ENCODE assay signal across 9 cellular contexts in genomic region chr1:201536542-201536941, GRCh38. TPM values are rescaled to one million over a fixed set of nuclear protein-coding genes. Genes with fewer than 3 reads are reported as not detected.
DNase-seq lines count a peak whose midpoint lies in the region; ATAC-seq, FAIRE-seq and TF ChIP-seq lines count a peak whose summit lies in the region.
"Had no signal": no experiment of that assay in that cellular context is flagged by ENCODE, and none has a peak within 500 bp of the region (broad histone marks: within the 10 kb centered on the region; RNA-seq: fewer than 3 reads in every experiment).

No MANE protein-coding gene starts in this region.

- no peak for TF ChIP-seq EP300 in transverse colon (IDR thresholded peaks at IDR 0.05; ENCODE audit: low read depth)

- H3K4me1 ChIP-seq in IMR-90 (ENCODE audit: control insufficient read depth, insufficient read depth, low read length) = peaks cover 29% of the 10 kb centered on the region
- H3K4me1 ChIP-seq in mammary epithelial cell (ENCODE audit: insufficient read depth, low read length) = peaks cover 40% of the 10 kb centered on the region
- peaks cover 24% of the 10 kb centered on the region for H3K4me1 ChIP-seq in keratinocyte (ENCODE audit: control insufficient read depth, extremely low read depth, insufficient read depth, low read length)
- H3K4me1 ChIP-seq in transverse colon = peaks cover 6 to 57% (median 30%) of the 10 kb centered on the region in 4 donors

- H3K79me2 ChIP-seq in mammary epithelial cell (ENCODE audit: insufficient read depth, low read length) (no peaks in the 10 kb centered on the region), keratinocyte (ENCODE audit: control insufficient read depth, insufficient read depth, low read length) (no peaks in the 10 kb centered on the region)

- peak overlapping the region; percentile 77 for H4K91ac ChIP-seq in IMR-90 (ENCODE audit: insufficient read depth, low read depth, low read length)

- H2BK15ac ChIP-seq in IMR-90 (ENCODE audit: low read depth, low read length) = peak overlapping the region; percentile 85; the same call in 1 of the 3 replicates

- no peaks in the 10 kb centered on the region for H3K27me3 ChIP-seq in IMR-90 (ENCODE audit: control insufficient read depth, insufficient read depth, low read length)
- H3K27me3 ChIP-seq in mammary epithelial cell (ENCODE audit: insufficient read depth, low read length) = no peaks in the 10 kb centered on the region
- H3K27me3 ChIP-seq in keratinocyte (ENCODE audit: control insufficient read depth, extremely low read depth, insufficient read depth, low read length) = peaks cover 20% of the 10 kb centered on the region
- peaks cover 29% of the 10 kb centered on the region for H3K27me3 ChIP-seq in transverse colon

- H3K27ac ChIP-seq in IMR-90 (ENCODE audit: insufficient read depth, low read length) (peak overlapping the region; percentile 38), mammary epithelial cell (ENCODE audit: insufficient read depth, low read depth, low read length) (no peak overlapping the region), keratinocyte (ENCODE audit: control insufficient read depth, insufficient read depth, low read length) (no peak overlapping the region), transverse colon (peak overlapping the region; percentile 79 to 89 (median 85))

- peak overlapping the region; percentile 9 to 78; a peak in 2 of 4 replicates for H4K8ac ChIP-seq in IMR-90 (ENCODE audit: low read depth in 2 of 2, low read length in 2 of 2)

- H3K4me3 ChIP-seq in IMR-90 (ENCODE audit: insufficient read depth, low read depth, low read length) = peak overlapping the region; percentile 34; the same call in 1 of the 2 replicates
- H3K4me3 ChIP-seq in mammary epithelial cell (replicated peaks in 1 of 3; ENCODE audit: insufficient read depth in 1 of 3, low read depth in 2 of 3, low read length in 3 of 3) = no peak overlapping the region
- no peak overlapping the region for H3K4me3 ChIP-seq in keratinocyte (ENCODE audit: control insufficient read depth in 2 of 3, extremely low read depth in 1 of 3, insufficient read depth in 2 of 3, low read depth in 1 of 3, low read length in 3 of 3)
- H3K4me3 ChIP-seq in transverse colon = no peak overlapping the region

- peaks cover 2 to 51% of the 10 kb centered on the region in 2 experiments; a peak in 2 of 4 replicates for H3K79me1 ChIP-seq in IMR-90 (ENCODE audit: low read depth in 1 of 2, low read length in 2 of 2)

- H3K4me2 ChIP-seq in IMR-90 (ENCODE audit: low read depth, low read length) (peak overlapping the region; percentile 93), mammary epithelial cell (ENCODE audit: insufficient read depth, low read depth, low read length) (peak overlapping the region; percentile 55), keratinocyte (ENCODE audit: control insufficient read depth, extremely low read depth, insufficient read depth, low read depth, low read length) (peak overlapping the region; percentile 43)

- H3K36me3 ChIP-seq in IMR-90 (ENCODE audit: control insufficient read depth, insufficient read depth, low read length) (no peaks in the 10 kb centered on the region), mammary epithelial cell (ENCODE audit: insufficient read depth, low read length) (no peaks in the 10 kb centered on the region), keratinocyte (ENCODE audit: control insufficient read depth in 2 of 2, extremely low read depth in 1 of 2, insufficient read depth in 2 of 2, low read length in 2 of 2) (no peaks in the 10 kb centered on the region), transverse colon (no peaks in the 10 kb centered on the region)

- H3K23ac ChIP-seq in IMR-90 (ENCODE audit: low read depth, low read length) = peak overlapping the region; percentile 41; the same call in 1 of the 2 replicates

- peaks cover 21% of the 10 kb centered on the region for H3K4me1 Mint-ChIP-seq in activated CD8-positive, alpha-beta memory T cell treated with anti-CD3 and anti-CD28 coated beads, Interleukin-2, amount 10 ng/mL, durations not matched to agents 7 days and 5 days

- peak overlapping the region; percentile 92 for H2AK5ac ChIP-seq in IMR-90 (ENCODE audit: low read depth, low read length)

- 0 out of 2 replicates have a peak overlapping the region, but pooled peaks have one; percentile 36 for H3K14ac ChIP-seq in IMR-90 (replicated peaks; ENCODE audit: low read depth, low read length)

- peak overlapping the region; percentile 52 for H2AFZ ChIP-seq in IMR-90 (replicated peaks; ENCODE audit: low read length, poor library complexity)
- no peak overlapping the region for H2AFZ ChIP-seq in mammary epithelial cell (ENCODE audit: low read depth, low read length)
- no peak overlapping the region for H2AFZ ChIP-seq in keratinocyte (ENCODE audit: control insufficient read depth, low read length)

- no peaks in the 10 kb centered on the region for H3K9me3 Mint-ChIP-seq in activated CD8-positive, alpha-beta memory T cell treated with anti-CD3 and anti-CD28 coated beads, Interleukin-2, amount 10 ng/mL, durations not matched to agents 7 days and 5 days (ENCODE audit: low read depth)
- H3K9me3 Mint-ChIP-seq: natural killer cell treated with Interleukin-12 subunit alpha and Interleukin-12 subunit beta and Interleukin-15 and Interleukin-18, amount 100 ng/mL, for 72 hours had no signal

- intact Hi-C loops in IMR-90 (cut with micrococcal nuclease) (loop anchor here (10.0 kb wide), 1 partner anchor 438 kb away; no protein-coding TSS in a partner anchor), mammary epithelial cell (cut with micrococcal nuclease) (no loop called here), transverse colon (cut with DNase I; ENCODE audit: low total_unique reads) (no loop called here)

- peaks cover 3% of the 10 kb centered on the region for H3K36me3 Mint-ChIP-seq in activated CD8-positive, alpha-beta memory T cell treated with anti-CD3 and anti-CD28 coated beads, Interleukin-2, amount 10 ng/mL, durations not matched to agents 7 days and 5 days
- H3K36me3 Mint-ChIP-seq: natural killer cell treated with Interleukin-12 subunit alpha and Interleukin-12 subunit beta and Interleukin-15 and Interleukin-18, amount 100 ng/mL, for 72 hours had no signal

- peak overlapping the region; percentile 75 for H2BK120ac ChIP-seq in IMR-90 (ENCODE audit: low read depth, low read length)

- in situ Hi-C loops in IMR-90 (cut with MboI; ENCODE audit: low sequenced_read_pairs) (loop anchor here (25.0 kb wide), 2 partner anchors 426 to 601 kb away; partner anchors contain the start of genes ARL8A and TIMM17A), mammary epithelial cell (cut with MboI; ENCODE audit: low sequenced_read_pairs in 2 of 2) (no loop called here), transverse colon (cut with MboI; ENCODE audit: low pct_ligation_motif_present in 1 of 4, low pct_unique_long_range_greater_than_20kb in 1 of 4, low sequenced_read_pairs in 3 of 4) (no loop called here)

- DNase-seq in IMR-90 = peak; percentile 92
- peak; percentile 78 for DNase-seq in mammary epithelial cell
- no peak for DNase-seq in keratinocyte (ENCODE audit: low read depth, low spot score)
- DNase-seq in transverse colon = peak; percentile 43
- no peak for DNase-seq in activated CD8-positive, alpha-beta memory T cell treated with anti-CD3 and anti-CD28 coated beads, Interleukin-2, amount 50 U/mL, for 4 hours
- no peak for DNase-seq in activated CD8-positive, alpha-beta memory T cell treated with anti-CD3 and anti-CD28 coated beads, Interleukin-2, amount 10 ng/mL, durations not matched to agents 7 days and 5 days
- DNase-seq in NCI-H187 treated with DMSO at 0.1 percent for 48 hours (lab: John Stamatoyannopoulos, UW) = no peak

- H3K9ac ChIP-seq in IMR-90 (ENCODE audit: low read depth, low read length) = no peak overlapping the region; the same call in 1 of the 2 replicates
- H3K9ac ChIP-seq in mammary epithelial cell (ENCODE audit: insufficient read depth, low read length) = no peak overlapping the region
- H3K9ac ChIP-seq in keratinocyte (ENCODE audit: control insufficient read depth, extremely low read depth, insufficient read depth, low read length) = no peak overlapping the region

- WGBS in IMR-90 (ENCODE audit: extremely low coverage in 2 of 2, insufficient read length in 1 of 2), 2 experiments = no CpG with 5 or more reads among the region's 4 CpGs
- 40% methylated on average over 4 of the region's 4 CpGs for WGBS in mammary epithelial cell (ENCODE audit: low coverage, missing lambda C conversion rate)
- 68 to 71% methylated on average over 4 of the region's 4 CpGs for WGBS in transverse colon (ENCODE audit: low coverage in 1 of 2), 2 donors

- no peak for TF ChIP-seq RAD21 in IMR-90 (IDR thresholded peaks at IDR 0.05; ENCODE audit: low read length)

- peaks cover 55% of the 10 kb centered on the region for H3K27me3 Mint-ChIP-seq in activated CD8-positive, alpha-beta memory T cell treated with anti-CD3 and anti-CD28 coated beads, Interleukin-2, amount 10 ng/mL, durations not matched to agents 7 days and 5 days

- H4K5ac ChIP-seq in IMR-90 (ENCODE audit: low read depth, low read length) = 0 out of 2 replicates have a peak overlapping the region, but pooled peaks have one; percentile 13

- CTCF ChIA-PET in IMR-90 (lab: Yijun Ruan, JAX) = interaction anchor here (2.0 kb wide), 1 partner anchor 173 kb away, joined by 4 read pairs; no protein-coding TSS in a partner anchor
- CTCF ChIA-PET in mammary epithelial cell (lab: Charles Lee; ENCODE audit: low non-redundant PET) = no interaction called here
- CTCF ChIA-PET in activated CD8-positive, alpha-beta memory T cell treated with anti-CD3 and anti-CD28 coated beads, Interleukin-2, amount 10 ng/mL, durations not matched to agents 7 days and 5 days (lab: Charles Lee) = interaction anchor here (1.7 to 2.6 kb wide), 2 partner anchors 23 to 89 kb away, joined by 4 to 12 read pairs; no protein-coding TSS in a partner anchor

- H2BK20ac ChIP-seq in IMR-90 (ENCODE audit: low read depth, low read length) = peak overlapping the region; percentile 81

- BruUV-seq in IMR-90 (replicated peaks; lab: Mats Ljungman, UMichigan) = no TSS peak
- BruUV-seq in mammary epithelial cell (replicated peaks; lab: Mats Ljungman, UMichigan) = no TSS peak

- H3K9me3 ChIP-seq in IMR-90 (ENCODE audit: control insufficient read depth, insufficient read depth, low read length) (no peaks in the 10 kb centered on the region), mammary epithelial cell (replicated peaks; ENCODE audit: insufficient read depth, low read length) (no peaks in the 10 kb centered on the region), keratinocyte (ENCODE audit: control insufficient read depth, low read depth, low read length) (no peaks in the 10 kb centered on the region), transverse colon (no peaks in the 10 kb centered on the region)

- dilution Hi-C loops in IMR-90 (cut with HindIII; ENCODE audit: low sequenced_read_pairs, unreplicated experiment) = no loop called here
- dilution Hi-C loops in mammary epithelial cell (cut with HindIII; ENCODE audit: low sequenced_read_pairs) = no loop called here
- dilution Hi-C loops in keratinocyte (cut with MboI; ENCODE audit: extremely low pct_ligation_motif_present, low sequenced_read_pairs) = no loop called here

- H3K56ac ChIP-seq in IMR-90 (ENCODE audit: extremely low read depth, insufficient read depth, low read length) = no peak overlapping the region

- peak overlapping the region; percentile 84 for H3K4ac ChIP-seq in IMR-90 (ENCODE audit: low read depth, low read length)

- no peak overlapping the region for H3K4me3 Mint-ChIP-seq in activated CD8-positive, alpha-beta memory T cell treated with anti-CD3 and anti-CD28 coated beads, Interleukin-2, amount 10 ng/mL, durations not matched to agents 7 days and 5 days
- H3K4me3 Mint-ChIP-seq: natural killer cell treated with Interleukin-12 subunit alpha and Interleukin-12 subunit beta and Interleukin-15 and Interleukin-18, amount 100 ng/mL, for 72 hours had no signal

- FAIRE-seq in keratinocyte (lab: Jason Lieb, UNC) = peak; percentile 72

- peak overlapping the region; percentile 74 for H2BK5ac ChIP-seq in IMR-90 (ENCODE audit: low read depth, low read length, poor library complexity, severe bottlenecking)

- POLR2A ChIA-PET in IMR-90 (lab: Charles Lee; ENCODE audit: unreplicated experiment) = interaction anchor here (1.1 kb wide), 1 partner anchor 100 kb away, joined by 3 read pairs; no protein-coding TSS in a partner anchor

- TF ChIP-seq POLR2A in IMR-90 (IDR thresholded peaks at IDR 0.05; ENCODE audit: low read depth, low read length) (no peak), transverse colon (IDR thresholded peaks at IDR 0.05) (no peak)

- H3K27ac Mint-ChIP-seq in activated CD8-positive, alpha-beta memory T cell treated with anti-CD3 and anti-CD28 coated beads, Interleukin-2, amount 10 ng/mL, durations not matched to agents 7 days and 5 days = no peak overlapping the region
- H3K27ac Mint-ChIP-seq: natural killer cell treated with Interleukin-12 subunit alpha and Interleukin-12 subunit beta and Interleukin-15 and Interleukin-18, amount 100 ng/mL, for 72 hours had no signal

- peaks cover 25% of the 10 kb centered on the region for H3K9me1 ChIP-seq in IMR-90 (ENCODE audit: insufficient read depth, low read length)
- H3K9me1 ChIP-seq in keratinocyte (ENCODE audit: control insufficient read depth, extremely low read depth, insufficient read depth, low read length) = no peaks in the 10 kb centered on the region

- TF ChIP-seq CTCF in IMR-90 (conservative IDR thresholded peaks at IDR 0.05; ENCODE audit: low read depth, low read length) (no peak), mammary epithelial cell (conservative IDR thresholded peaks at IDR 0.05 in 1 of 2, IDR thresholded peaks at IDR 0.05 in 1 of 2; ENCODE audit: extremely low read depth in 1 of 2, insufficient read depth in 1 of 2, low read depth in 1 of 2, low read length in 2 of 2) (no peak), keratinocyte (optimal IDR thresholded peaks at IDR 0.05 in 1 of 3, IDR thresholded peaks at IDR 0.05 in 1 of 3, conservative IDR thresholded peaks at IDR 0.05 in 1 of 3; ENCODE audit: extremely low read depth in 1 of 3, insufficient read depth in 2 of 3, low read length in 3 of 3) (no peak), transverse colon (IDR thresholded peaks at IDR 0.05) (no peak)

- ATAC-seq in IMR-90 (ENCODE audit: low read depth) (peak; percentile 50), HG02588 (IDR thresholded peaks at IDR 0.05; ENCODE audit: unreplicated experiment) (no peak)
- ATAC-seq in activated CD8-positive, alpha-beta memory T cell treated with anti-CD3 and anti-CD28 coated beads, Interleukin-2, amount 10 ng/mL, durations not matched to agents 7 days and 5 days = no peak
- ATAC-seq: natural killer cell treated with Interleukin-12 subunit alpha and Interleukin-12 subunit beta and Interleukin-15 and Interleukin-18, amount 100 ng/mL, for 72 hours had no signal

- H2AK9ac ChIP-seq in IMR-90 (replicated peaks; ENCODE audit: low read depth, low read length, poor library complexity) = peak overlapping the region; percentile 75

- H4K20me1 ChIP-seq in IMR-90 (ENCODE audit: insufficient read depth, low read length) (no peaks in the 10 kb centered on the region), mammary epithelial cell (ENCODE audit: insufficient read depth, low read length) (no peaks in the 10 kb centered on the region), keratinocyte (ENCODE audit: control insufficient read depth, extremely low read depth, insufficient read depth, low read length) (no peaks in the 10 kb centered on the region)

- H3K18ac ChIP-seq in IMR-90 (ENCODE audit: low read depth, low read length) = peak overlapping the region; percentile 39; the same call in 1 of the 2 replicates

RNA-seq across cellular contexts. Expression of gene NAV1, which starts 2.4 kb away (rescaled TPM):
- total RNA-seq in IMR-90 (2012; rRNA removed) (14.0 and 14.4 TPM in 2 replicates), mammary epithelial cell (10 to 100 TPM; 24.3 to 94.2 TPM), transverse colon (10 to 100 TPM; 13.0 to 40.6 (median 16.9) TPM)
- polyA plus RNA-seq in IMR-90 (2012; rRNA removed) (23.1 and 23.6 TPM in 2 replicates), mammary epithelial cell (48.9 TPM), keratinocyte (8.1 to 32.7 TPM (median 13.2 TPM) in 3 replicates)
- polyA plus RNA-seq in IMR-90 (2012; cell fraction: cytosol; rRNA removed) = 11.8 and 15.2 TPM in 2 replicates
- polyA plus RNA-seq in IMR-90 (2012; cell fraction: nucleus; rRNA removed; ENCODE audit: low replicate concordance) = 31.9 and 47.5 TPM in 2 replicates
- polyA minus RNA-seq in mammary epithelial cell (177 TPM), keratinocyte (18.4 to 146 TPM (median 33.3 TPM) in 3 replicates)
- polyA plus RNA-seq in keratinocyte (2011; ENCODE audit: low read depth) = 3.8 TPM
- polyA plus RNA-seq in keratinocyte (2011; cell fraction: cytosol; rRNA removed) = 16.1 and 19.4 TPM in 2 replicates
- polyA plus RNA-seq in keratinocyte (2011; cell fraction: nucleus; rRNA removed) = 55.3 and 66.7 TPM in 2 replicates
- 6.3 and 36.2 TPM in 2 replicates for polyA plus RNA-seq in keratinocyte (2012; ENCODE audit: low replicate concordance)
- 21.9 TPM for polyA minus RNA-seq in keratinocyte (2011; cell fraction: cytosol; rRNA and poly(A)+ RNA removed)
- polyA minus RNA-seq in keratinocyte (2011; cell fraction: nucleus; rRNA and poly(A)+ RNA removed) = 32.9 and 66.9 TPM in 2 replicates
- total RNA-seq in activated CD8-positive, alpha-beta memory T cell treated with anti-CD3 and anti-CD28 coated beads, Interleukin-2, amount 10 ng/mL, durations not matched to agents 7 days and 5 days = 1 to 10 TPM; 1.4 to 2.8 TPM

RNA-seq across cellular contexts. Expression of gene CSRP1, which starts 29.6 kb away (rescaled TPM):
- total RNA-seq in IMR-90 (2012; rRNA removed) = 1,498 and 1,861 TPM in 2 replicates
- polyA plus RNA-seq in IMR-90 (2012; rRNA removed) = 948 and 1,037 TPM in 2 replicates
- polyA plus RNA-seq in IMR-90 (2012; cell fraction: cytosol; rRNA removed) = 955 and 1,043 TPM in 2 replicates
- 737 and 1,227 TPM in 2 replicates for polyA plus RNA-seq in IMR-90 (2012; cell fraction: nucleus; rRNA removed; ENCODE audit: low replicate concordance)
- total RNA-seq in mammary epithelial cell = 100 to 1,000 TPM; 145 to 609 TPM
- polyA plus RNA-seq in mammary epithelial cell = 231 TPM
- polyA minus RNA-seq in mammary epithelial cell = 209 TPM
- 165 to 200 TPM (median 168 TPM) in 3 replicates for polyA plus RNA-seq in keratinocyte
- polyA plus RNA-seq in keratinocyte (2011; ENCODE audit: low read depth) = 22.6 TPM
- 170 and 264 TPM in 2 replicates for polyA plus RNA-seq in keratinocyte (2011; cell fraction: cytosol; rRNA removed)
- 136 and 173 TPM in 2 replicates for polyA plus RNA-seq in keratinocyte (2011; cell fraction: nucleus; rRNA removed)
- polyA plus RNA-seq in keratinocyte (2012; ENCODE audit: low replicate concordance) = 108 and 202 TPM in 2 replicates
- polyA minus RNA-seq in keratinocyte = 136 to 283 TPM (median 152 TPM) in 3 replicates
- 118 TPM for polyA minus RNA-seq in keratinocyte (2011; cell fraction: cytosol; rRNA and poly(A)+ RNA removed)
- 45.3 and 66.0 TPM in 2 replicates for polyA minus RNA-seq in keratinocyte (2011; cell fraction: nucleus; rRNA and poly(A)+ RNA removed)
- total RNA-seq in transverse colon = 1,000 to 10,000 TPM in 2 of 4 donors, 100 to 1,000 TPM in 2; 697 to 1,474 (median 915) TPM
- 10 to 100 TPM; 71.7 to 78.3 TPM for total RNA-seq in activated CD8-positive, alpha-beta memory T cell treated with anti-CD3 and anti-CD28 coated beads, Interleukin-2, amount 10 ng/mL, durations not matched to agents 7 days and 5 days

Comparison
In these comparisons a context has a peak if more than half of its experiments do, and no peak if none do; other contexts are left out.
1. DNase-seq: peak in IMR-90 (single experiment), mammary epithelial cell (single experiment) and transverse colon (single experiment); none in keratinocyte (single experiment), activated CD8-positive, alpha-beta memory T cell treated with anti-CD3 and anti-CD28 coated beads, Interleukin-2, amount 50 U/mL, for 4 hours (single experiment), activated CD8-positive, alpha-beta memory T cell treated with anti-CD3 and anti-CD28 coated beads, Interleukin-2, amount 10 ng/mL, durations not matched to agents 7 days and 5 days (single experiment) and NCI-H187 treated with DMSO at 0.1 percent for 48 hours (single experiment).
2. H3K27ac ChIP-seq: peak in IMR-90 (single experiment) and transverse colon (4 of 4); none in mammary epithelial cell (single experiment) and keratinocyte (single experiment).
3. H3K4me2 ChIP-seq: peak in every context shown above with its lines; median percentile 93 in IMR-90; 55 in mammary epithelial cell; 43 in keratinocyte.